9 cellular contexts compared by ENCODE assay signal in the genomic region with DNA sequence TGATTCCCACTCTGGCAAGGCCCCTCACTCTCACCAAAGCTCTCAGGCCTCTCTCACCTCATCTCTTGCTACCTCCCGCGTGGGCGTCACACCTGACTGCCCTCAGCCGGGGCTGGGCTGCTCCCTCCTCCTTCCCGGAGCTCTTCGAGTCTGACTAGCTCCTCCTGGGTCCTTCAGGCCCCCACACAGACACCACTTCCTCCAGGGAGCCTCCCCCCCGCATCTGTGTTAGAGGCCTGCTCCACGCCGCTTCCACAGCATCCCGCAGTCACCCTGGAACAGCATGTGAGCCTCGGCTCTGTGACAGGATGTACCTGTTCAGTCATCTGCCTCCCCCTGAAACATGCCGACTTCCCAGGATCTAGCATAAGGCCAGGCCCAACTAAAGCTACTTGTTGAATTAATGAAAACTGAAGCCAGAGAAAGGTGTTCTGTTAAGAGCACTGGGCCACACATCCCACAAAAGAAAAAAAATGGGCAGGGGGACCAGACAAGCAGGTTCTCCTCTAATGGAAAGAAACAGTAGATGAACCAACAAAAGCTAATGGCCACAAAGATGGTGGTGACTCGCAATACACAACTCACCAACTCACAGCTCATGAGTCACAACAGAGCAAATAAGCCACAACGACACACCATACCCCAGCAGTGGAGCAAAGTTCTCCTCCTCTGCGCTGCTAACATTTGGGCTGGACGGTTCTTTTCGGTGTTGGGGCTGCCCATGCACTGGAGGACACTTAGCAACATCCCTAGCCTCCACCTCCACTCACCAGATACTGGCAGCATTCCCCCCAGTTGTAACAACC. TPM values are rescaled to one million over a fixed set of nuclear protein-coding genes. Genes with fewer than 3 reads are reported as not detected.
DNase-seq lines count a peak whose midpoint lies in the region; ATAC-seq and TF ChIP-seq lines count a peak whose summit lies in the region.
"Had no signal": no experiment of that assay in that cellular context is flagged by ENCODE, and none has a peak within 500 bp of the region (broad histone marks: within the 10 kb centered on the region; RNA-seq: fewer than 3 reads in every experiment).

No MANE protein-coding gene starts in this region.

- DNase-seq in A673 (ENCODE audit: low spot score), result no peak
- DNase-seq in H9, result no peak
- DNase-seq in activated CD4-positive, CD25-positive, alpha-beta regulatory T cell treated with anti-CD3 and anti-CD28 coated beads, Interleukin-2, amount 50 U/mL, for 72 hours, result peak; percentile 60
- DNase-seq in epithelial cell of prostate (ENCODE audit: low read depth, low spot score), result peak; percentile 60
- DNase-seq in spleen, result peak; percentile 87
- no peak for DNase-seq in pons (ENCODE audit: low spot score)

- H2BK20ac ChIP-seq in H9 (ENCODE audit: low read depth, low read length, poor library complexity, severe bottlenecking), result no peak overlapping the region

- peak overlapping the region; percentile 2 for H3K4me3 ChIP-seq in A673 (ENCODE audit: low read depth, low read length, poor library complexity, severe bottlenecking)
- peak overlapping the region; percentile 22 to 96 (median 90) for H3K4me3 ChIP-seq in spleen
- H3K4me3 ChIP-seq: cardiac muscle cell had no signal

- POLR2A ChIA-PET in A673 (lab: Charles Lee; ENCODE audit: low non-redundant PET), result no interaction called here

- peaks cover 9% of the 10 kb centered on the region for H3K23me2 ChIP-seq in H9 (ENCODE audit: insufficient read length, low read depth, low read length, poor library complexity, severe bottlenecking)

- H3K4me2 ChIP-seq in H9 (ENCODE audit: insufficient read depth, insufficient read length, low read length), result no peak overlapping the region

- H3T11ph ChIP-seq in H9 (ENCODE audit: low read length), result no peak overlapping the region

- H3K79me1 ChIP-seq in H9 (ENCODE audit: insufficient read depth, low read depth, low read length, poor library complexity, severe bottlenecking), result peaks cover 18% of the 10 kb centered on the region

- H3K23ac ChIP-seq in H9 (ENCODE audit: insufficient read length, low read depth, low read length), result no peak overlapping the region

- H3K27ac Mint-ChIP-seq in H9, result peak overlapping the region in 2 of 3 experiments; percentile 78 to 89; a peak in 4 of 7 replicates

- peaks cover 49 to 51% of the 10 kb centered on the region in 2 experiments for H3K4me1 Mint-ChIP-seq in H9

- H3K36me3 Mint-ChIP-seq in H9 (ENCODE audit: insufficient read depth in 1 of 3, low read depth in 3 of 3), result peaks cover 2 to 11% (median 7%) of the 10 kb centered on the region in 3 experiments; a peak in 6 of 7 replicates

- H2BK12ac ChIP-seq in H9 (ENCODE audit: insufficient read length, low read depth, low read length), result no peak overlapping the region

- no peak overlapping the region for H3K4ac ChIP-seq in H9 (ENCODE audit: low read depth, low read length)

- ATAC-seq in GM21723 (IDR thresholded peaks at IDR 0.05; ENCODE audit: unreplicated experiment), result no peak
- ATAC-seq in HG03469 (IDR thresholded peaks at IDR 0.05; ENCODE audit: unreplicated experiment), result no peak

- no peak overlapping the region for H4K8ac ChIP-seq in H9 (replicated peaks; ENCODE audit: insufficient read length, low read depth, low read length)

- no peak for TF ChIP-seq POLR2A in spleen (IDR thresholded peaks at IDR 0.05)

- TF ChIP-seq CTCF in A673 (conservative IDR thresholded peaks at IDR 0.05; ENCODE audit: low read depth, low read length) (no peak), H9 (conservative IDR thresholded peaks at IDR 0.05) (no peak), spleen (IDR thresholded peaks at IDR 0.05 in 8 of 11, conservative IDR thresholded peaks at IDR 0.05 in 3 of 11) (no peak)

- no peak overlapping the region for H2AK5ac ChIP-seq in H9 (ENCODE audit: insufficient read length, low read length)

- H3K27me3 ChIP-seq in A673 (replicated peaks; ENCODE audit: insufficient read depth, low read depth, low read length, poor library complexity) (no peaks in the 10 kb centered on the region), H9 (ENCODE audit: insufficient read depth, low read length) (no peaks in the 10 kb centered on the region), spleen (replicated peaks in 1 of 7) (no peaks in the 10 kb centered on the region)
- H3K27me3 ChIP-seq: cardiac muscle cell had no signal

- no peak overlapping the region for H3K9ac ChIP-seq in H9 (ENCODE audit: extremely low read depth, insufficient read length, low read length)

- no peaks in the 10 kb centered on the region for H3K9me3 ChIP-seq in A673 (ENCODE audit: low read depth, low read length, poor library complexity, severe bottlenecking)
- H3K9me3 ChIP-seq in H9 (ENCODE audit: control insufficient read depth, low read depth, low read length), result no peaks in the 10 kb centered on the region
- no peaks in the 10 kb centered on the region for H3K9me3 ChIP-seq in spleen

- H4K91ac ChIP-seq in H9 (ENCODE audit: insufficient read length, low read depth, low read length), result no peak overlapping the region

- H3K79me2 ChIP-seq in H9 (ENCODE audit: insufficient read depth, low read length), result peaks cover 55% of the 10 kb centered on the region; the same call in 1 of the 2 replicates

- H2AFZ ChIP-seq in H9 (ENCODE audit: low read length), result no peak overlapping the region

- H3K56ac ChIP-seq in H9 (ENCODE audit: insufficient read length, low read depth, low read length), result no peak overlapping the region

- H3K36me3 ChIP-seq in A673 (ENCODE audit: insufficient read depth, low read length, poor library complexity, severe bottlenecking), result peaks cover 7% of the 10 kb centered on the region
- no peaks in the 10 kb centered on the region for H3K36me3 ChIP-seq in spleen
- H3K36me3 ChIP-seq: cardiac muscle cell had no signal

- BruUV-seq in A673 (replicated peaks; lab: Mats Ljungman, UMichigan), result no TSS peak

- H2BK120ac ChIP-seq in H9 (ENCODE audit: low read depth, low read length, poor library complexity, severe bottlenecking), result no peak overlapping the region

- H3K27me3 Mint-ChIP-seq in H9 (ENCODE audit: low read depth), result no peaks in the 10 kb centered on the region; the same call in 1 of the 2 replicates

- intact Hi-C loops in A673 (cut with micrococcal nuclease; ENCODE audit: unreplicated experiment) (no loop called here), spleen (cut with DNase I; ENCODE audit: low total_unique reads) (loop anchor here (10.0 kb wide), 1 partner anchor 71 kb away; the partner anchor contains the start of gene SYT5)

- no peak overlapping the region for H3K18ac ChIP-seq in H9 (ENCODE audit: insufficient read length, low read depth, low read length)

- no peak overlapping the region for H4K5ac ChIP-seq in H9 (ENCODE audit: insufficient read length, low read depth, low read length)

- no peaks in the 10 kb centered on the region for H3K9me3 Mint-ChIP-seq in H9

- WGBS in H9 (ENCODE audit: extremely low coverage, insufficient read length, low lambda C conversion rate), result no CpG with 5 or more reads among the region's 17 CpGs
- WGBS in spleen, 5 donors, result 23 to 32% (median 24%) methylated on average over 16 to 17 of the region's 17 CpGs

- H3K4me1 ChIP-seq in A673 (ENCODE audit: insufficient read depth, low read length, poor library complexity, severe bottlenecking) (peaks cover 23% of the 10 kb centered on the region), H9 (ENCODE audit: insufficient read depth, low read length) (peaks cover 12% of the 10 kb centered on the region; the same call in 1 of the 2 replicates), spleen (peaks cover 66 to 88% (median 83%) of the 10 kb centered on the region in 6 donors)

- peaks cover 3% of the 10 kb centered on the region for H4K20me1 ChIP-seq in H9 (ENCODE audit: control insufficient read depth, insufficient read depth, insufficient read length)

- H3K14ac ChIP-seq in H9 (ENCODE audit: insufficient read depth, low read length), result no peak overlapping the region

- peak overlapping the region; percentile 36 to 99; a peak in 4 of 5 replicates for H3K4me3 Mint-ChIP-seq in H9

- H2BK5ac ChIP-seq in H9 (ENCODE audit: insufficient read length, low read length), result no peak overlapping the region

- CTCF ChIA-PET in A673 (lab: Charles Lee), result interaction anchor here (0.6 kb wide), 1 partner anchor 17 kb away, joined by 4 read pairs; no protein-coding TSS in a partner anchor

- H2BK15ac ChIP-seq in H9 (ENCODE audit: low read depth, low read length), result no peak overlapping the region

- H3K27ac ChIP-seq in A673 (ENCODE audit: low read depth, low read length, poor library complexity, severe bottlenecking) (no peak overlapping the region), H9 (ENCODE audit: insufficient read length, low read depth, low read length) (no peak overlapping the region), epithelial cell of prostate (peak overlapping the region; percentile 11), spleen (peak overlapping the region; percentile 84 to 98 (median 96))
- H3K27ac ChIP-seq: cardiac muscle cell had no signal

RNA-seq across cellular contexts. Expression of gene PPP6R1, which starts 3.0 kb away (rescaled TPM):
- 103 and 108 TPM in 2 replicates for total RNA-seq in A673 (2021)
- total RNA-seq in H9 (2021), result 76.2 and 79.7 TPM in 2 replicates
- total RNA-seq in spleen, result 100 to 1,000 TPM; 113 to 150 (median 133) TPM
- polyA plus RNA-seq in spleen, result 10 to 100 TPM; 49.2 to 90.5 (median 65.1) TPM

RNA-seq across cellular contexts. Expression of gene HSPBP1, which starts 24.1 kb away (rescaled TPM):
- total RNA-seq in A673 (2021), result 80.3 and 83.4 TPM in 2 replicates
- total RNA-seq in H9 (2021), result 47.4 and 50.7 TPM in 2 replicates
- 10 to 100 TPM; 14.2 to 26.8 (median 17.6) TPM for total RNA-seq in spleen
- 10 to 100 TPM; 14.2 to 27.0 (median 26.4) TPM for polyA plus RNA-seq in spleen

RNA-seq across cellular contexts. Expression of gene TMEM86B, which starts 27.3 kb away (rescaled TPM):
- total RNA-seq in A673 (2021), result 4.8 and 6.1 TPM in 2 replicates
- total RNA-seq in H9 (2021), result 3.6 and 4.5 TPM in 2 replicates
- total RNA-seq in spleen, result 10 to 100 TPM in 3 of 7 donors, 1 to 10 TPM in 4; 7.5 to 11.7 (median 9.6) TPM
- 10 to 100 TPM; 11.8 to 31.5 (median 28.2) TPM for polyA plus RNA-seq in spleen

RNA-seq across cellular contexts. Expression of gene BRSK1, which starts 28.0 kb away (rescaled TPM):
- total RNA-seq in A673 (2021) (30.5 and 36.8 TPM in 2 replicates), H9 (2021) (43.5 and 47.0 TPM in 2 replicates), spleen (1 to 10 TPM in 5 of 7 donors, under 1 TPM in 2; 0.79 to 2.9 (median 1.7) TPM)
- 1 to 10 TPM in 2 of 3 donors, under 1 TPM in 1; 0.70 to 1.5 (median 1.0) TPM for polyA plus RNA-seq in spleen

RNA-seq across cellular contexts. Expression of gene PTPRH, which starts 46.5 kb away (rescaled TPM):
- total RNA-seq in A673 (2021), result 0.17 and 0.55 TPM in 2 replicates
- total RNA-seq in H9 (2021), result 0.24 and 0.33 TPM in 2 replicates
- 10 to 100 TPM; 36.8 to 97.9 (median 53.8) TPM for total RNA-seq in spleen
- polyA plus RNA-seq in spleen, result 10 to 100 TPM in 2 of 3 donors, 1 to 10 TPM in 1; 6.5 to 31.7 (median 14.9) TPM

Comparison
In these comparisons a context has a peak if more than half of its experiments do, and no peak if none do; other contexts are left out.
1. DNase-seq: peak in activated CD4-positive, CD25-positive, alpha-beta regulatory T cell treated with anti-CD3 and anti-CD28 coated beads, Interleukin-2, amount 50 U/mL, for 72 hours (single experiment), epithelial cell of prostate (single experiment) and spleen (single experiment); none in A673 (single experiment), H9 (single experiment) and pons (single experiment).
2. H3K27ac ChIP-seq: peak in epithelial cell of prostate (single experiment) and spleen (8 of 8); none in A673 (single experiment) and H9 (single experiment).